27 cellular contexts compared by ENCODE assay signal in the genomic region with DNA sequence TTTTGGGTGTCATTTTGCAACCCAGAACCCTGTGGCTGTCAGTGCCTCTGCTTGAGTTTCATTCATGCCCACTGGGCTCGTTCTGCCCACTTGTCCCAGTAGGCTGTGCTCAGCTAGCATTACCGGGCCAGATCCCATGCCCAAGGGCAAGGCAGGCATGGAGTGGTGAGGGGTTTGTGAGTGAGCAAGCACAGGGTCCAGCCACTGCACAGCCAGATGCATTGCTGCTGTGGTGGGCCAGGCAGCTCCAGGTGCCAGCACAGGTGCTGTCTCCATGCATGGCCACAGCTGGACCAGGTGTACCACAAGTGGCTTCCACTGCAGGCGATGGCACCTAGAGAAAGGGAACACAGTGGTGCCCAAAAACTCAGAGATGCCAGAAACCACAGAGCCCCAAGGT.
"Had no signal": no experiment of that assay in that cellular context is flagged by ENCODE, and none has a peak within 500 bp of the region (broad histone marks: within the 10 kb centered on the region; RNA-seq: fewer than 3 reads in every experiment).

No MANE protein-coding gene starts in this region.

- H3K27ac Mint-ChIP-seq: stimulated activated effector memory CD8-positive, alpha-beta T cell treated with anti-CD3 and anti-CD28 coated beads, Interleukin-12 subunit alpha, Interleukin-12 subunit beta, amount 100 ng/mL, for 72 hours; stimulated activated memory B cell treated with anti-CD40 and anti-IgM and Interleukin-4, amounts not matched to agents 10 μg/mL and 1 μg/mL and 100 μg/mL, for 72 hours; stimulated activated naive B cell treated with anti-CD40 and anti-IgM and Interleukin-4, amounts not matched to agents 10 μg/mL and 1 μg/mL and 100 μg/mL, for 72 hours; stimulated activated naive CD8-positive, alpha-beta T cell treated with anti-CD3 and anti-CD28 coated beads, Interleukin-15, amount 100 ng/mL, for 72 hours; stimulated activated naive CD8-positive, alpha-beta T cell treated with anti-CD3 and anti-CD28 coated beads, Interleukin-15, Interleukin-2, amounts not matched to agents 100 ng/mL and 50 ng/mL, for 24 hours; type B pancreatic cell had no signal

- ATAC-seq: stimulated activated effector memory CD8-positive, alpha-beta T cell treated with anti-CD3 and anti-CD28 coated beads, Interleukin-12 subunit alpha, Interleukin-12 subunit beta, amount 100 ng/mL, for 72 hours; stimulated activated memory B cell treated with anti-CD40 and anti-IgM and Interleukin-4, amounts not matched to agents 10 μg/mL and 1 μg/mL and 100 μg/mL, for 72 hours; stimulated activated naive B cell treated with anti-CD40 and anti-IgM and Interleukin-4, amounts not matched to agents 10 μg/mL and 1 μg/mL and 100 μg/mL, for 72 hours; stimulated activated naive CD8-positive, alpha-beta T cell treated with anti-CD3 and anti-CD28 coated beads, Interleukin-15, amount 100 ng/mL, for 72 hours; stimulated activated naive CD8-positive, alpha-beta T cell treated with anti-CD3 and anti-CD28 coated beads, Interleukin-15, Interleukin-2, amounts not matched to agents 100 U/mL and 50 U/mL, for 24 hours had no signal

- H3K4me3 ChIP-seq: stomach, suprapubic skin, testis, thoracic aorta, thyroid gland, tibial artery, tibial nerve, transverse colon, upper lobe of left lung, uterus, vagina had no signal

- H3K27ac ChIP-seq: stomach, suprapubic skin, testis, thoracic aorta, thyroid gland, tibial artery, tibial nerve, transverse colon, upper lobe of left lung, uterus, vagina had no signal

- H3K9me3 ChIP-seq: suprapubic skin, testis, thoracic aorta, thyroid gland, tibial artery, transverse colon, upper lobe of left lung, uterus, vagina had no signal

- H3K27me3 Mint-ChIP-seq: stimulated activated memory B cell treated with anti-CD40 and anti-IgM and Interleukin-4, amounts not matched to agents 10 μg/mL and 1 μg/mL and 100 μg/mL, for 72 hours; stimulated activated naive B cell treated with anti-CD40 and anti-IgM and Interleukin-4, amounts not matched to agents 10 μg/mL and 1 μg/mL and 100 μg/mL, for 72 hours; stimulated activated naive CD8-positive, alpha-beta T cell treated with anti-CD3 and anti-CD28 coated beads, Interleukin-15, amount 100 ng/mL, for 72 hours; stimulated activated naive CD8-positive, alpha-beta T cell treated with anti-CD3 and anti-CD28 coated beads, Interleukin-15, Interleukin-2, amounts not matched to agents 100 ng/mL and 50 ng/mL, for 24 hours; type B pancreatic cell had no signal

- H3K4me1 Mint-ChIP-seq: stimulated activated effector memory CD8-positive, alpha-beta T cell treated with anti-CD3 and anti-CD28 coated beads, Interleukin-12 subunit alpha, Interleukin-12 subunit beta, amount 100 ng/mL, for 72 hours; stimulated activated memory B cell treated with anti-CD40 and anti-IgM and Interleukin-4, amounts not matched to agents 10 μg/mL and 1 μg/mL and 100 μg/mL, for 72 hours; stimulated activated naive B cell treated with anti-CD40 and anti-IgM and Interleukin-4, amounts not matched to agents 10 μg/mL and 1 μg/mL and 100 μg/mL, for 72 hours; stimulated activated naive CD8-positive, alpha-beta T cell treated with anti-CD3 and anti-CD28 coated beads, Interleukin-15, amount 100 ng/mL, for 72 hours had no signal

- H3K4me3 Mint-ChIP-seq: stimulated activated effector memory CD8-positive, alpha-beta T cell treated with anti-CD3 and anti-CD28 coated beads, Interleukin-12 subunit alpha, Interleukin-12 subunit beta, amount 100 ng/mL, for 72 hours; stimulated activated memory B cell treated with anti-CD40 and anti-IgM and Interleukin-4, amounts not matched to agents 10 μg/mL and 1 μg/mL and 100 μg/mL, for 72 hours; stimulated activated naive B cell treated with anti-CD40 and anti-IgM and Interleukin-4, amounts not matched to agents 10 μg/mL and 1 μg/mL and 100 μg/mL, for 72 hours; stimulated activated naive CD8-positive, alpha-beta T cell treated with anti-CD3 and anti-CD28 coated beads, Interleukin-15, amount 100 ng/mL, for 72 hours; stimulated activated naive CD8-positive, alpha-beta T cell treated with anti-CD3 and anti-CD28 coated beads, Interleukin-15, Interleukin-2, amounts not matched to agents 100 ng/mL and 50 ng/mL, for 24 hours; type B pancreatic cell had no signal

- H3K36me3 ChIP-seq: stomach, suprapubic skin, thoracic aorta, thyroid gland, tibial artery, tibial nerve, transverse colon, upper lobe of left lung, uterus, vagina had no signal

- H3K9me3 Mint-ChIP-seq: stimulated activated effector memory CD8-positive, alpha-beta T cell treated with anti-CD3 and anti-CD28 coated beads, Interleukin-12 subunit alpha, Interleukin-12 subunit beta, amount 100 ng/mL, for 72 hours; type B pancreatic cell had no signal

- H3K4me1 ChIP-seq: stomach, suprapubic skin, testis, thyroid gland, tibial artery, tibial nerve, transverse colon, upper lobe of left lung, uterus, vagina had no signal

- DNase-seq: stimulated activated CD4-positive, alpha-beta T cell treated with anti-CD3 and anti-CD28 coated beads, Interleukin-2, amount 100 ng/mL, for 24 hours; stimulated activated CD4-positive, alpha-beta T cell treated with anti-CD3 and anti-CD28 coated beads, Interleukin-2, amount 100 ng/mL, for 48 hours; stimulated activated CD4-positive, alpha-beta T cell treated with anti-CD3 and anti-CD28 coated beads, Interleukin-4, amount 100 ng/mL, for 1 hour; stimulated activated CD4-positive, alpha-beta T cell treated with anti-CD3 and anti-CD28 coated beads, Interleukin-4, amount 100 ng/mL, for 24 hours; stimulated activated CD4-positive, alpha-beta T cell treated with anti-CD3 and anti-CD28 coated beads, Interleukin-4, amount 100 ng/mL, for 4 hours; stimulated activated CD8-positive, alpha-beta memory T cell treated with anti-CD3 and anti-CD28 coated beads, Interleukin-4, amount 100 ng/mL, for 48 hours; stimulated activated naive B cell treated with anti-CD40 and anti-IgM and Interleukin-4, amounts not matched to agents 10 μg/mL and 1 μg/mL and 100 μg/mL, for 72 hours; stimulated activated naive CD4-positive, alpha-beta T cell; stimulated activated naive CD4-positive, alpha-beta T cell treated with Interleukin-2 at 50 U/mL for 16 hours; stimulated activated naive CD8-positive, alpha-beta T cell treated with anti-CD3 and anti-CD28 coated beads, Interleukin-15, amount 100 ng/mL, for 72 hours; stimulated activated naive CD8-positive, alpha-beta T cell treated with anti-CD3 and anti-CD28 coated beads, Interleukin-15, Interleukin-2, amounts not matched to agents 100 U/mL and 50 U/mL, for 24 hours; stomach; substantia nigra; testis; thyroid gland; tibial artery; transverse colon; uterus had no signal

- H3K36me3 Mint-ChIP-seq: stimulated activated effector memory CD8-positive, alpha-beta T cell treated with anti-CD3 and anti-CD28 coated beads, Interleukin-12 subunit alpha, Interleukin-12 subunit beta, amount 100 ng/mL, for 72 hours; stimulated activated memory B cell treated with anti-CD40 and anti-IgM and Interleukin-4, amounts not matched to agents 10 μg/mL and 1 μg/mL and 100 μg/mL, for 72 hours; stimulated activated naive B cell treated with anti-CD40 and anti-IgM and Interleukin-4, amounts not matched to agents 10 μg/mL and 1 μg/mL and 100 μg/mL, for 72 hours; type B pancreatic cell had no signal

- H3K27me3 ChIP-seq: stomach, suprapubic skin, testis, thyroid gland, tibial artery, tibial nerve, transverse colon, upper lobe of left lung, uterus, vagina had no signal
